ENCODE assay signal across 10 cellular contexts in the genomic region with DNA sequence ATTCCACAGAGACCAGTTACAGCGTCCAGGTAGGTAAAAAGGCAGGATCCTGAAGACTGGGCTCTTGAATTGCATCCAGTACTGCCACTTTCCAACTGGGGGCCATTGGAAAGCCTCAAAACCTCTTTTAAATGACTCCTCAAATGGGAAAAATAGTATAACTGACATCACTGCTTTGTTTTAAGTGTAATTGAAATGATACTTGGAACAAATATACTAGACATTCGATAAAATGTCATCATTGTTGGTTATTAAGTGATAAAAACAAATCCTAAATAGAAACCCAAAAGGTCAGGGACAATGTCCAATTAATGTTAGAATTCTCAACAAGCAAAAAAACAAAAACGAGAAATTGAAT. TPM values are rescaled to one million over a fixed set of nuclear protein-coding genes. Genes with fewer than 3 reads are reported as not detected.
DNase-seq lines count a peak whose midpoint lies in the region; ATAC-seq and TF ChIP-seq lines count a peak whose summit lies in the region.
"Had no signal": no experiment of that assay in that cellular context is flagged by ENCODE, and none has a peak within 500 bp of the region (broad histone marks: within the 10 kb centered on the region; RNA-seq: fewer than 3 reads in every experiment).

No MANE protein-coding gene starts in this region.

- H3K23ac ChIP-seq in mesenchymal stem cell (ENCODE audit: low read length in 2 of 2), result no peak overlapping the region

- H2BK120ac ChIP-seq in mesenchymal stem cell (ENCODE audit: low read depth, low read length), result no peak overlapping the region

- H3K4me1 ChIP-seq in mesenchymal stem cell (ENCODE audit: control insufficient read depth, insufficient read depth, low read depth, low read length) (peaks cover 27% of the 10 kb centered on the region), thyroid gland (peaks cover 24 to 36% of the 10 kb centered on the region in 2 donors)

- 0% methylated on average over 1 of the region's 3 CpGs for WGBS in mesenchymal stem cell
- WGBS in thyroid gland, 2 donors, result 68 to 75% methylated on average over 3 of the region's 3 CpGs

- peak overlapping the region in 1 of 2 experiments; percentile 28 for H3K4me3 ChIP-seq in mesenchymal stem cell (ENCODE audit: insufficient read depth in 1 of 2, low read depth in 1 of 2, low read length in 2 of 2)
- no peak overlapping the region for H3K4me3 ChIP-seq in thyroid gland (replicated peaks in 1 of 3)

- no peak overlapping the region for H3K4ac ChIP-seq in mesenchymal stem cell (ENCODE audit: low read depth in 1 of 2, low read length in 2 of 2)

- no peak overlapping the region for H3K27ac Mint-ChIP-seq in activated T-cell treated with anti-CD3 and anti-CD28 coated beads, Interleukin-2, amount 50 U/mL, for 72 hours
- no peak overlapping the region for H3K27ac Mint-ChIP-seq in activated naive CD8-positive, alpha-beta T cell treated with anti-CD3 and anti-CD28 coated beads for 36 hours

- peaks cover 5% of the 10 kb centered on the region for H3K27me3 Mint-ChIP-seq in activated T-cell treated with anti-CD3 and anti-CD28 coated beads, Interleukin-2, amount 50 U/mL, for 72 hours (ENCODE audit: low read depth)
- no peaks in the 10 kb centered on the region for H3K27me3 Mint-ChIP-seq in activated naive CD8-positive, alpha-beta T cell treated with anti-CD3 and anti-CD28 coated beads for 36 hours

- TF ChIP-seq CTCF in thyroid gland (IDR thresholded peaks at IDR 0.05), result no peak

- H3K9me3 ChIP-seq in mesenchymal stem cell (ENCODE audit: control insufficient read depth, low read length), result no peaks in the 10 kb centered on the region
- no peaks in the 10 kb centered on the region for H3K9me3 ChIP-seq in thyroid gland

- no peak overlapping the region for H4K8ac ChIP-seq in mesenchymal stem cell (ENCODE audit: low read length)

- no peak overlapping the region for H3K4me2 ChIP-seq in mesenchymal stem cell (ENCODE audit: low read length, poor library complexity, severe bottlenecking)

- intact Hi-C loops in thyroid gland (cut with DNase I), result loop anchor here (5.0 kb wide), 1 partner anchor 108 kb away; no protein-coding TSS in a partner anchor

- H2BK15ac ChIP-seq in mesenchymal stem cell (ENCODE audit: low read depth, poor library complexity, severe bottlenecking), result no peak overlapping the region

- H3K18ac ChIP-seq in mesenchymal stem cell (ENCODE audit: low read depth in 1 of 2, low read length in 2 of 2), result no peak overlapping the region

- H3K36me3 ChIP-seq in mesenchymal stem cell (ENCODE audit: control insufficient read depth in 1 of 2, insufficient read depth in 2 of 2, low read depth in 1 of 2, low read length in 2 of 2) (peaks cover 4 to 14% of the 10 kb centered on the region in 2 experiments), thyroid gland (no peaks in the 10 kb centered on the region)

- H2AK5ac ChIP-seq in mesenchymal stem cell (ENCODE audit: low read length, severe bottlenecking), result no peak overlapping the region

- H4K91ac ChIP-seq in mesenchymal stem cell (ENCODE audit: low read length), result no peak overlapping the region

- H3K14ac ChIP-seq in mesenchymal stem cell (ENCODE audit: low read length in 2 of 2), result no peak overlapping the region

- no peak for DNase-seq in activated T-cell treated with anti-CD3 and anti-CD28 coated beads, Interleukin-2, amount 50 U/mL, for 72 hours
- no peak for DNase-seq in activated T-cell treated with anti-CD3 and anti-CD28 coated beads for 4 hours
- DNase-seq in activated naive CD8-positive, alpha-beta T cell treated with anti-CD3 and anti-CD28 coated beads for 36 hours, result no peak
- DNase-seq in mesenchymal stem cell, result no peak
- no peak for DNase-seq in thyroid gland
- no peak for DNase-seq in stimulated activated CD4-positive, alpha-beta T cell treated with anti-CD3 and anti-CD28 coated beads, Interleukin-12 subunit alpha, Interleukin-12 subunit beta, amount 100 ng/mL, for 4 hours
- no peak for DNase-seq in SK-N-DZ (ENCODE audit: low spot score)
- DNase-seq: NCI-H2029 had no signal

- H3K4me1 Mint-ChIP-seq in activated T-cell treated with anti-CD3 and anti-CD28 coated beads, Interleukin-2, amount 50 U/mL, for 72 hours (ENCODE audit: low read depth), result peaks cover 44% of the 10 kb centered on the region
- peaks cover 36% of the 10 kb centered on the region for H3K4me1 Mint-ChIP-seq in activated naive CD8-positive, alpha-beta T cell treated with anti-CD3 and anti-CD28 coated beads for 36 hours

- H3K36me3 Mint-ChIP-seq in activated T-cell treated with anti-CD3 and anti-CD28 coated beads, Interleukin-2, amount 50 U/mL, for 72 hours (ENCODE audit: insufficient read depth in 2 of 2), result peaks cover 11 to 21% of the 10 kb centered on the region in 2 donors
- peaks cover 33% of the 10 kb centered on the region for H3K36me3 Mint-ChIP-seq in activated naive CD8-positive, alpha-beta T cell treated with anti-CD3 and anti-CD28 coated beads for 36 hours

- no peak overlapping the region for H2BK12ac ChIP-seq in mesenchymal stem cell (ENCODE audit: low read length in 2 of 2)

- H3K27ac ChIP-seq in mesenchymal stem cell (ENCODE audit: low read length, poor library complexity, severe bottlenecking) (peak overlapping the region; percentile 97), thyroid gland (peak overlapping the region in 2 of 3 donors; percentile 32 to 56)

- H3K27me3 ChIP-seq in mesenchymal stem cell (ENCODE audit: control insufficient read depth in 1 of 2, insufficient read depth in 1 of 2, low read length in 2 of 2) (no peaks in the 10 kb centered on the region), thyroid gland (no peaks in the 10 kb centered on the region)

- H3K4me3 Mint-ChIP-seq in activated T-cell treated with anti-CD3 and anti-CD28 coated beads, Interleukin-2, amount 50 U/mL, for 72 hours, result peak overlapping the region; percentile 67 to 85
- peak overlapping the region; percentile 47 for H3K4me3 Mint-ChIP-seq in activated naive CD8-positive, alpha-beta T cell treated with anti-CD3 and anti-CD28 coated beads for 36 hours

- H3K9ac ChIP-seq in mesenchymal stem cell (ENCODE audit: low read length), result peak overlapping the region; percentile 72

- H2BK5ac ChIP-seq in mesenchymal stem cell (ENCODE audit: low read depth, low read length, poor library complexity, severe bottlenecking), result no peak overlapping the region

- H2AFZ ChIP-seq in mesenchymal stem cell (ENCODE audit: low read depth, low read length), result no peak overlapping the region

- ATAC-seq in activated T-cell treated with anti-CD3 and anti-CD28 coated beads, Interleukin-2, amount 50 U/mL, for 72 hours (replicated peaks in 1 of 2), result no peak
- ATAC-seq in GM18861 (IDR thresholded peaks at IDR 0.05; ENCODE audit: unreplicated experiment), result no peak
- ATAC-seq: Right ventricle myocardium inferior had no signal

- peaks cover 1% of the 10 kb centered on the region for H3K79me1 ChIP-seq in mesenchymal stem cell (replicated peaks; ENCODE audit: low read length, poor library complexity, severe bottlenecking)

- no peaks in the 10 kb centered on the region for H3K9me3 Mint-ChIP-seq in activated T-cell treated with anti-CD3 and anti-CD28 coated beads, Interleukin-2, amount 50 U/mL, for 72 hours
- no peaks in the 10 kb centered on the region for H3K9me3 Mint-ChIP-seq in activated naive CD8-positive, alpha-beta T cell treated with anti-CD3 and anti-CD28 coated beads for 36 hours

- no peak for TF ChIP-seq POLR2A in thyroid gland (IDR thresholded peaks at IDR 0.05)

RNA-seq across cellular contexts. Expression of a gene that starts 1.2 kb away (rescaled TPM):
- 100 to 1,000 TPM; 353 to 529 TPM for total RNA-seq in activated T-cell treated with anti-CD3 and anti-CD28 coated beads, Interleukin-2, amount 50 U/mL, for 72 hours
- total RNA-seq in activated naive CD8-positive, alpha-beta T cell treated with anti-CD3 and anti-CD28 coated beads for 36 hours, result 100 to 1,000 TPM; 588 to 605 TPM
- 264 TPM for polyA plus RNA-seq in mesenchymal stem cell (2013, experiment 1 of 2)
- polyA plus RNA-seq in mesenchymal stem cell (2013, experiment 2 of 2), result 251 TPM
- 10 to 100 TPM; 26.0 to 39.7 (median 31.4) TPM for total RNA-seq in thyroid gland
- 5.3 and 6.3 TPM in 2 replicates for polyA plus RNA-seq in SK-N-DZ (2014; cell fraction: cytosol; rRNA removed)
- 1.8 and 2.8 TPM in 2 replicates for polyA plus RNA-seq in SK-N-DZ (2014; cell fraction: nucleus; rRNA removed)

RNA-seq across cellular contexts. Expression of a gene that starts 29.2 kb away (rescaled TPM):
- total RNA-seq in activated T-cell treated with anti-CD3 and anti-CD28 coated beads, Interleukin-2, amount 50 U/mL, for 72 hours, result 10 to 100 TPM; 64.2 to 69.5 TPM
- 10 to 100 TPM; 32.6 to 34.8 TPM for total RNA-seq in activated naive CD8-positive, alpha-beta T cell treated with anti-CD3 and anti-CD28 coated beads for 36 hours
- polyA plus RNA-seq in mesenchymal stem cell (2013, experiment 1 of 2), result 19.3 TPM
- 18.4 TPM for polyA plus RNA-seq in mesenchymal stem cell (2013, experiment 2 of 2)
- 100 to 1,000 TPM in 1 of 4 donors, 10 to 100 TPM in 3; 61.7 to 107 (median 78.0) TPM for total RNA-seq in thyroid gland
- 2.6 and 4.0 TPM in 2 replicates for polyA plus RNA-seq in SK-N-DZ (2014; cell fraction: cytosol; rRNA removed)
- 4.2 and 7.4 TPM in 2 replicates for polyA plus RNA-seq in SK-N-DZ (2014; cell fraction: nucleus; rRNA removed)

Comparison
In these comparisons a context has a peak if more than half of its experiments do, and no peak if none do; other contexts are left out.
1. RNA of a gene that starts 1.2 kb away (total RNA-seq): 588 to 605 TPM in activated naive CD8-positive, alpha-beta T cell treated with anti-CD3 and anti-CD28 coated beads for 36 hours and 353 to 529 TPM in activated T-cell treated with anti-CD3 and anti-CD28 coated beads, Interleukin-2, amount 50 U/mL, for 72 hours; 26.0 to 39.7 TPM in thyroid gland; every median in the first group is over 4 times any median in the second.